ENCODE assay signal across 9 cellular contexts in genomic region chr10:50497758-50498157, GRCh38.
A peak's percentile ranks its signal among the peaks of the same experiment; 100 is the strongest.
DNase-seq lines count a peak whose midpoint lies in the region; ATAC-seq, FAIRE-seq and TF ChIP-seq lines count a peak whose summit lies in the region.
"Had no signal": no experiment of that assay in that cellular context is flagged by ENCODE, and none has a peak within 500 bp of the region (broad histone marks: within the 10 kb centered on the region; RNA-seq: fewer than 3 reads in every experiment).

No MANE protein-coding gene starts in this region.

- DNase-seq in GM19239 (ENCODE audit: insufficient read length, low spot score), result peak; percentile 42
- DNase-seq in cardiac fibroblast (ENCODE audit: low read depth in 2 of 2), result peak; percentile 69 to 78
- DNase-seq in skeletal muscle cell (ENCODE audit: low read depth), result peak; percentile 79
- no peak for DNase-seq in activated gamma-delta T cell (lab: John Stamatoyannopoulos, UW)
- no peak for DNase-seq in DMS 273 (lab: John Stamatoyannopoulos, UW; ENCODE audit: unreplicated experiment)
- DNase-seq in prostate gland (ENCODE audit: low spot score), result no peak

- peak; percentile 85 for ATAC-seq in HG03159 (IDR thresholded peaks at IDR 0.05; ENCODE audit: unreplicated experiment)

- TF ChIP-seq POLR2A in prostate gland (IDR thresholded peaks at IDR 0.05), result no peak

- H3K27ac ChIP-seq in ACC112 (ENCODE audit: low read depth, low read length) (peak overlapping the region; percentile 76), prostate gland (no peak overlapping the region)

- H3K36me3 ChIP-seq in ACC112 (ENCODE audit: insufficient read depth, low read length) (no peaks in the 10 kb centered on the region), prostate gland (no peaks in the 10 kb centered on the region)

- H3K27me3 ChIP-seq in ACC112 (ENCODE audit: insufficient read depth, low read length), result no peaks in the 10 kb centered on the region
- H3K27me3 ChIP-seq in prostate gland (replicated peaks; ENCODE audit: insufficient read depth), result no peaks in the 10 kb centered on the region

- H3K79me2 ChIP-seq in ACC112 (ENCODE audit: control insufficient read depth, insufficient read depth, low read length, unreplicated experiment), result no peaks in the 10 kb centered on the region

- TF ChIP-seq CTCF in cardiac fibroblast (IDR thresholded peaks at IDR 0.05; ENCODE audit: low read depth, low read length) (no peak), prostate gland (IDR thresholded peaks at IDR 0.05) (no peak)

- H3K4me3 ChIP-seq in ACC112 (ENCODE audit: low read depth, low read length), result peak overlapping the region; percentile 64
- peak overlapping the region in 1 of 2 donors; percentile 12 for H3K4me3 ChIP-seq in cardiac fibroblast (replicated peaks in 1 of 2; ENCODE audit: low read depth in 2 of 2, low read length in 2 of 2)
- no peak overlapping the region for H3K4me3 ChIP-seq in skeletal muscle cell (ENCODE audit: low read depth, low read length)
- H3K4me3 ChIP-seq in prostate gland, result no peak overlapping the region

- intact Hi-C loops in prostate gland (cut with DNase I), result no loop called here

- H3K4me1 ChIP-seq in ACC112 (ENCODE audit: control insufficient read depth, insufficient read depth, low read length, unreplicated experiment), result peaks cover 24% of the 10 kb centered on the region
- H3K4me1 ChIP-seq in prostate gland (replicated peaks), result no peaks in the 10 kb centered on the region

- H2AFZ ChIP-seq in ACC112 (ENCODE audit: low read length, unreplicated experiment), result no peak overlapping the region

- FAIRE-seq in GM19239 (lab: Jason Lieb, UNC), result peak; percentile 96
- FAIRE-seq: colon had no signal

- no peaks in the 10 kb centered on the region for H3K9me3 ChIP-seq in prostate gland

Comparison
In these comparisons a context has a peak if more than half of its experiments do, and no peak if none do; other contexts are left out.
1. DNase-seq: peak in GM19239 (single experiment), cardiac fibroblast (2 of 2) and skeletal muscle cell (single experiment); none in activated gamma-delta T cell (single experiment), DMS 273 (single experiment) and prostate gland (single experiment).